Comparison of ENCODE assay signal across 7 cellular contexts in genomic region chr2:207173651-207174050, GRCh38.
"Had no signal": no experiment of that assay in that cellular context is flagged by ENCODE, and none has a peak within 500 bp of the region (broad histone marks: within the 10 kb centered on the region; RNA-seq: fewer than 3 reads in every experiment).

No MANE protein-coding gene starts in this region.

- H2AFZ ChIP-seq: GM23248 had no signal

- H3K9ac ChIP-seq: GM23248 had no signal

- H3K27ac ChIP-seq: GM23248, HL-60 had no signal

- H3K4me3 Mint-ChIP-seq: H9, IgD-negative memory B cell had no signal

- H3K9me3 Mint-ChIP-seq: H9 had no signal

- H3K36me3 Mint-ChIP-seq: IgD-negative memory B cell had no signal

- ATAC-seq: HepG2 had no signal

- DNase-seq: GM23248, GOT3, H9, HCEC 1CT had no signal

- H3K4me3 ChIP-seq: GM23248 had no signal

- FAIRE-seq: HepG2 had no signal

- H3K27ac Mint-ChIP-seq: H9, IgD-negative memory B cell had no signal
